In the genomic region with DNA sequence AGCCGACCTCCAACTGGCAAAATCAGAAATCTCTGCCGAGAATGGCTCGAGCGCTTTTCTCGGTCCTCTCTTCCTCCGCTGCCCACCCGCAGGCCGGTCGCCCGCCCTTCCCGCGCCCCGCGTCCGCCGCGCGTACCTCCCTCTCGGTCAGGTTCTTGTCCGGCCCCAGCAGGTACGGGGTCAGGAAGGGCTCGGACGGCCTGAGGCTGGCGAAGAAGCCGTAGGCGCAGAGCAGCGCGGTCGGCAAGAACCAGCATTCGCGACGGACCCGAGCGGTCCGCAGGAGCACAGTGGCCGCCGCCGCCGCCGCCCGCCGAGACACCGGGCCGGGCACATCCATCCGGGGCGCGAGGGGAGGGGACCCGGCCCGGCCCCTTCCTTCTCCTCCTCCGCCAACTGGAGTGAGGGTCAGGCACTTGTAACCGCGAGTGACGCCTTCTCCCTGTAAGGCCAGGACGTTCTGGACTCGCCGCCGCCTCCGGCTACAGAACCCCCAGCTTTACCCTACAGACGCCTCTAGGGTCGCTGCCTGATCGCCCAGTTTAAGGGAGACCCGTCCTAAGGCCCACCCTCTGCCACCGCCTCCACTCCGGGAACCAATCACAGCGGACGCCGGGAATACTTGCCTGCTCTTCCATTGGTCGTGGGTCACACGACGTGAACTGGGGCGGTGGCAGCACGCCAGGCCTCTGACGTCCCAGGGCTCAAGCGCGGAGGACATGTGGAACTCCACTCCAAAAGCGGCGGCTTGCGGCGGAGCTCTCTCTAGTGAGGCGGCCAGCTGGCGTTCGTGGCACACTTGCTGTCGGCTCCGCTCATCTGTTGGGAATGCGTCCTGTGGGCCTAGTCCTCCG, we compare ENCODE assay signal across 8 cellular contexts. TPM values are rescaled to one million over a fixed set of nuclear protein-coding genes. Genes with fewer than 3 reads are reported as not detected.
DNase-seq lines count a peak whose midpoint lies in the region; ATAC-seq and TF ChIP-seq lines count a peak whose summit lies in the region.

A gene with protein sequence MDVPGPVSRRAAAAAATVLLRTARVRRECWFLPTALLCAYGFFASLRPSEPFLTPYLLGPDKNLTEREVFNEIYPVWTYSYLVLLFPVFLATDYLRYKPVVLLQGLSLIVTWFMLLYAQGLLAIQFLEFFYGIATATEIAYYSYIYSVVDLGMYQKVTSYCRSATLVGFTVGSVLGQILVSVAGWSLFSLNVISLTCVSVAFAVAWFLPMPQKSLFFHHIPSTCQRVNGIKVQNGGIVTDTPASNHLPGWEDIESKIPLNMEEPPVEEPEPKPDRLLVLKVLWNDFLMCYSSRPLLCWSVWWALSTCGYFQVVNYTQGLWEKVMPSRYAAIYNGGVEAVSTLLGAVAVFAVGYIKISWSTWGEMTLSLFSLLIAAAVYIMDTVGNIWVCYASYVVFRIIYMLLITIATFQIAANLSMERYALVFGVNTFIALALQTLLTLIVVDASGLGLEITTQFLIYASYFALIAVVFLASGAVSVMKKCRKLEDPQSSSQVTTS (minus strand): TSS at position 518 of the 854 bp plus-strand sequence. CDS start 178 bp downstream, at position 340.

- peak within 1 kb of the TSS; percentile 61 to 95 for H3K4me3 ChIP-seq in left lung

- peak; percentile 99 for DNase-seq in CD1c-positive myeloid dendritic cell (ENCODE audit: extremely low spot score)
- DNase-seq in NCI-H748 (lab: John Stamatoyannopoulos, UW; ENCODE audit: unreplicated experiment), result peak; percentile 98
- DNase-seq in activated CD4-positive, alpha-beta T cell treated with anti-CD3 and anti-CD28 coated beads, Interleukin-2, amount 50 U/mL, for 4 hours, result peak; percentile 90 to 91
- peak; percentile 99 for DNase-seq in dermis blood vessel endothelial cell
- DNase-seq in left lung, result peak; percentile 99 to 100
- peak; percentile 85 for DNase-seq in stimulated activated CD4-positive, alpha-beta T cell treated with anti-CD3 and anti-CD28 coated beads, Interleukin-2, amount 100 ng/mL, for 48 hours

- no peaks in the 10 kb centered on the region for H3K9me3 ChIP-seq in left lung

- H3K27ac ChIP-seq in left lung, result peak within 1 kb of the TSS; percentile 96 to 97

- peak in 1 of 2 donors; percentile 34 for TF ChIP-seq CTCF in left lung (IDR thresholded peaks at IDR 0.05)

- no peaks in the 10 kb centered on the region for H3K36me3 ChIP-seq in left lung

- H3K27me3 ChIP-seq in left lung, result no peaks in the 10 kb centered on the region

- ATAC-seq in GM19372 (IDR thresholded peaks at IDR 0.05; ENCODE audit: low read depth, unreplicated experiment) (peak; percentile 98), HG03558 (IDR thresholded peaks at IDR 0.05; ENCODE audit: extremely low read depth, unreplicated experiment) (peak; percentile 94), left lung (peak; percentile 96)

- H3K4me1 ChIP-seq in left lung, result peaks cover 0 to 41% of the 10 kb centered on the region in 2 donors

- intact Hi-C loops in left lung (cut with DNase I), result no loop called here

RNA-seq across cellular contexts. Expression of the gene that starts here (rescaled TPM):
- total RNA-seq in dermis blood vessel endothelial cell (3.7 and 3.9 TPM in 2 replicates), left lung (10 to 100 TPM; 12.0 to 15.4 TPM)

Comparison
In these comparisons a context has a peak if more than half of its experiments do, and no peak if none do; other contexts are left out.
1. Peak in every context shown above with its lines: DNase-seq, ATAC-seq, H3K4me3 ChIP-seq and H3K27ac ChIP-seq.